17 cellular contexts compared by ENCODE assay signal in genomic region chr2:167827352-167828097, GRCh38.
"Had no signal": no experiment of that assay in that cellular context is flagged by ENCODE, and none has a peak within 500 bp of the region (broad histone marks: within the 10 kb centered on the region; RNA-seq: fewer than 3 reads in every experiment).

No MANE protein-coding gene starts in this region.

- ATAC-seq: activated CD8-positive, alpha-beta T cell treated with anti-CD3 and anti-CD28 coated beads for 36 hours; activated naive CD4-positive, alpha-beta T cell treated with anti-CD3 and anti-CD28 coated beads, Interleukin-2, amount 50 U/mL, for 72 hours; activated T-cell treated with anti-CD3 and anti-CD28 coated beads, Interleukin-2, amount 50 U/mL, for 4 hours; left ventricle myocardium superior; stimulated activated memory B cell treated with anti-CD40 and anti-IgM and Interleukin-4, amounts not matched to agents 10 μg/mL and 1 μg/mL and 100 μg/mL, for 72 hours had no signal

- H3K27ac ChIP-seq: thyroid gland, uterus had no signal

- H3K27me3 ChIP-seq: thyroid gland, uterus had no signal

- H3K9me3 ChIP-seq: thyroid gland, uterus had no signal

- H3K36me3 ChIP-seq: thyroid gland, uterus had no signal

- DNase-seq: activated B cell treated with CpG ODN at 0.5 μM for 24 hours; activated CD4-positive, alpha-beta T cell treated with anti-CD3 and anti-CD28 coated beads for 48 hours; activated CD8-positive, alpha-beta T cell treated with anti-CD3 and anti-CD28 coated beads for 36 hours; activated effector memory CD4-positive, alpha-beta T cell treated with Interleukin-2 at 50 U/mL for 16 hours; activated T-cell treated with anti-CD3 and anti-CD28 coated beads, Interleukin-2, amount 50 U/mL, for 4 hours; caudate nucleus; hippocampal formation; left ventricle myocardium superior; mesendoderm; nucleus accumbens; stimulated activated CD4-positive, alpha-beta T cell treated with anti-CD3 and anti-CD28 coated beads, Interleukin-12 subunit alpha, Interleukin-12 subunit beta, amount 100 ng/mL, for 4 hours; stimulated activated CD4-positive, alpha-beta T cell treated with anti-CD3 and anti-CD28 coated beads, Interleukin-2, amount 100 ng/mL, for 24 hours; T-helper 2 cell; thyroid gland; uterus had no signal

- H3K4me3 ChIP-seq: thyroid gland, uterus had no signal

- H3K4me1 ChIP-seq: thyroid gland, uterus had no signal
